Comparison of ENCODE assay signal across 35 cellular contexts in genomic region chr2:72712304-72712703, GRCh38.
"Had no signal": no experiment of that assay in that cellular context is flagged by ENCODE, and none has a peak within 500 bp of the region (broad histone marks: within the 10 kb centered on the region; RNA-seq: fewer than 3 reads in every experiment).

No MANE protein-coding gene starts in this region.

- DNase-seq: Karpas-422, Kasumi-1, KG1, MG63, MM.1S, MV-4-11, NCI-H1048, NCI-H1092, NCI-H1092 treated with DMSO at 0.1 percent for 48 hours, NCI-H1105, NCI-H1105 treated with DMSO at 0.1 percent for 48 hours, NCI-H1417, NCI-H1417 treated with DMSO at 0.1 percent for 48 hours, NCI-H1436, NCI-H1436 treated with DMSO at 0.1 percent for 48 hours, NCI-H146, NCI-H1694, NCI-H1694 treated with DMSO at 0.1 percent for 48 hours, NCI-H187, NCI-H187 treated with DMSO at 0.1 percent for 48 hours, NCI-H1930, NCI-H2029, NCI-H2029 treated with DMSO at 0.1 percent for 48 hours, NCI-H2081, NCI-H2081 treated with DMSO at 0.1 percent for 48 hours, NCI-H2107, NCI-H2171, NCI-H2171 treated with DMSO at 0.1 percent for 48 hours, NCI-H2227 treated with DMSO at 0.1 percent for 48 hours, NCI-H226, NCI-H345, NCI-H446, NCI-H446 treated with DMSO at 0.1 percent for 48 hours, NCI-H510A had no signal

- H3K9me3 ChIP-seq: MG63 had no signal

- H3K4me3 ChIP-seq: MG63 had no signal

- H3K4me2 ChIP-seq: KMS-11 had no signal

- H3K36me3 ChIP-seq: MG63 had no signal

- H3K27me3 ChIP-seq: MG63 had no signal

- H3K27ac ChIP-seq: KMS-11 had no signal

- H3K9ac ChIP-seq: KMS-11 had no signal
